Comparison of ENCODE assay signal across 10 cellular contexts in genomic region chr13:44271915-44272341, GRCh38.
DNase-seq lines count a peak whose midpoint lies in the region; ATAC-seq and TF ChIP-seq lines count a peak whose summit lies in the region.
"Had no signal": no experiment of that assay in that cellular context is flagged by ENCODE, and none has a peak within 500 bp of the region (broad histone marks: within the 10 kb centered on the region; RNA-seq: fewer than 3 reads in every experiment).

No MANE protein-coding gene starts in this region.

- H2BK120ac ChIP-seq in IMR-90 (ENCODE audit: low read depth, low read length): peak overlapping the region; percentile 76; the same call in 1 of the 2 replicates

- TF ChIP-seq POLR2A in IMR-90 (IDR thresholded peaks at IDR 0.05; ENCODE audit: low read depth, low read length) (no peak), stomach (IDR thresholded peaks at IDR 0.05) (no peak), GM18505 (IDR thresholded peaks at IDR 0.05; ENCODE audit: borderline replicate concordance, extremely low read depth, insufficient read depth, insufficient read length) (no peak)

- TF ChIP-seq RAD21 in IMR-90 (IDR thresholded peaks at IDR 0.05; ENCODE audit: low read length): no peak

- no peak overlapping the region for H3K9ac ChIP-seq in IMR-90 (ENCODE audit: low read depth, low read length)

- TF ChIP-seq CTCF in IMR-90 (conservative IDR thresholded peaks at IDR 0.05; ENCODE audit: low read depth, low read length) (no peak), stomach (IDR thresholded peaks at IDR 0.05) (no peak)

- H4K5ac ChIP-seq in IMR-90 (ENCODE audit: low read depth, low read length): peak overlapping the region; percentile 34

- H2BK20ac ChIP-seq in IMR-90 (ENCODE audit: low read depth, low read length): peak overlapping the region; percentile 87; the same call in 1 of the 2 replicates

- H3K4me3 ChIP-seq in IMR-90 (ENCODE audit: insufficient read depth, low read depth, low read length) (no peak overlapping the region), stomach (no peak overlapping the region)
- H3K4me3 ChIP-seq: GM23338 had no signal

- peak overlapping the region; percentile 3 for H2BK5ac ChIP-seq in IMR-90 (ENCODE audit: low read depth, low read length, poor library complexity, severe bottlenecking)

- POLR2A ChIA-PET in IMR-90 (lab: Charles Lee; ENCODE audit: unreplicated experiment): interaction anchor here (0.5 kb wide), 1 partner anchor 150 kb away, joined by 4 read pairs; no protein-coding TSS in a partner anchor

- H3K18ac ChIP-seq in IMR-90 (ENCODE audit: low read depth, low read length): peak overlapping the region; percentile 67

- H3K27me3 ChIP-seq in IMR-90 (ENCODE audit: control insufficient read depth, insufficient read depth, low read length) (no peaks in the 10 kb centered on the region), layer of hippocampus (ENCODE audit: control insufficient read depth, insufficient read depth, low read length) (no peaks in the 10 kb centered on the region), stomach (no peaks in the 10 kb centered on the region)

- H3K4me1 ChIP-seq in IMR-90 (ENCODE audit: control insufficient read depth, insufficient read depth, low read length) (peaks cover 34% of the 10 kb centered on the region), stomach (peaks cover 12 to 66% (median 35%) of the 10 kb centered on the region in 4 donors)

- CTCF ChIA-PET in IMR-90 (lab: Yijun Ruan, JAX): no interaction called here

- no peaks in the 10 kb centered on the region for H4K20me1 ChIP-seq in IMR-90 (ENCODE audit: insufficient read depth, low read length)

- WGBS in IMR-90 (ENCODE audit: extremely low coverage in 2 of 2, insufficient read length in 1 of 2), 2 experiments: 80% methylated on average over 1 of the region's 1 CpG; no CpG with 5 or more reads in 1 of the 2 experiments
- WGBS in stomach, 5 donors: 63 to 100% (median 73%) methylated on average over 1 of the region's 1 CpG

- no peak for ATAC-seq in IMR-90 (ENCODE audit: low read depth)
- no peak for ATAC-seq in GM18505 (IDR thresholded peaks at IDR 0.05; ENCODE audit: unreplicated experiment)
- ATAC-seq: GM23338 had no signal

- intact Hi-C loops in IMR-90 (cut with micrococcal nuclease): no loop called here
- intact Hi-C loops in stomach (cut with DNase I; ENCODE audit: low total_unique reads): no loop called here

- no peak overlapping the region for H3K27ac ChIP-seq in IMR-90 (ENCODE audit: insufficient read depth, low read length)
- H3K27ac ChIP-seq in caudate nucleus (ENCODE audit: low read depth, low read length): peak overlapping the region; percentile 80
- H3K27ac ChIP-seq in layer of hippocampus (ENCODE audit: low read depth, low read length): peak overlapping the region; percentile 52
- peak overlapping the region; percentile 19 to 92 (median 85) for H3K27ac ChIP-seq in stomach

- peaks cover 28% of the 10 kb centered on the region for H3K9me1 ChIP-seq in IMR-90 (ENCODE audit: insufficient read depth, low read length)

- H3K36me3 ChIP-seq in IMR-90 (ENCODE audit: control insufficient read depth, insufficient read depth, low read length): no peaks in the 10 kb centered on the region
- H3K36me3 ChIP-seq in stomach: no peaks in the 10 kb centered on the region

- in situ Hi-C loops in IMR-90 (cut with MboI; ENCODE audit: low sequenced_read_pairs): no loop called here

- peak overlapping the region; percentile 12 for H2AFZ ChIP-seq in IMR-90 (replicated peaks; ENCODE audit: low read length, poor library complexity)
- H2AFZ ChIP-seq: GM23338 had no signal

- no peaks in the 10 kb centered on the region for H3K79me1 ChIP-seq in IMR-90 (ENCODE audit: low read depth in 1 of 2, low read length in 2 of 2)

- no peak overlapping the region for H2AK9ac ChIP-seq in IMR-90 (replicated peaks; ENCODE audit: low read depth, low read length, poor library complexity)

- H3K9me3 ChIP-seq in IMR-90 (ENCODE audit: control insufficient read depth, insufficient read depth, low read length) (no peaks in the 10 kb centered on the region), stomach (no peaks in the 10 kb centered on the region)

- DNase-seq in IMR-90: no peak
- DNase-seq in caudate nucleus (lab: John Stamatoyannopoulos, UW): peak in 14 of 61 donors; percentile 13 to 82 (median 24)
- no peak for DNase-seq in stomach
- DNase-seq in AG08395 (ENCODE audit: low spot score): no peak
- DNase-seq in GM03348 (ENCODE audit: low spot score): no peak
- no peak for DNase-seq in HCEC 1CT
- DNase-seq: MM.1S had no signal

- BruUV-seq in IMR-90 (replicated peaks; lab: Mats Ljungman, UMichigan): no TSS peak

- H3K14ac ChIP-seq in IMR-90 (replicated peaks; ENCODE audit: low read depth, low read length): peak overlapping the region; percentile 84

- H2AK5ac ChIP-seq in IMR-90 (ENCODE audit: low read depth, low read length): peak overlapping the region; percentile 90; the same call in 1 of the 2 replicates

- peak overlapping the region in 1 of 2 experiments; percentile 46; a peak in 2 of 4 replicates for H4K8ac ChIP-seq in IMR-90 (ENCODE audit: low read depth in 2 of 2, low read length in 2 of 2)

- H2BK15ac ChIP-seq in IMR-90 (ENCODE audit: low read depth, low read length): peak overlapping the region; percentile 42; the same call in 1 of the 3 replicates

- TF ChIP-seq EP300 in stomach (IDR thresholded peaks at IDR 0.05): no peak

- H3K23ac ChIP-seq in IMR-90 (ENCODE audit: low read depth, low read length): peak overlapping the region; percentile 39; the same call in 1 of the 2 replicates

- H4K91ac ChIP-seq in IMR-90 (ENCODE audit: insufficient read depth, low read depth, low read length): peak overlapping the region; percentile 53

- H3K56ac ChIP-seq in IMR-90 (ENCODE audit: extremely low read depth, insufficient read depth, low read length): no peak overlapping the region

- H3K4me2 ChIP-seq in IMR-90 (ENCODE audit: low read depth, low read length): no peak overlapping the region
- H3K4me2 ChIP-seq: GM23338 had no signal

- dilution Hi-C loops in IMR-90 (cut with HindIII; ENCODE audit: low sequenced_read_pairs, unreplicated experiment): no loop called here

- H3K4ac ChIP-seq in IMR-90 (ENCODE audit: low read depth, low read length): peak overlapping the region; percentile 83

TF ChIP-seq in IMR-90, 13 proteins besides CTCF, POLR2A, EP300 and RAD21:
- TF ChIP-seq RCOR1 (IDR thresholded peaks at IDR 0.05; ENCODE audit: insufficient replicate concordance, low read length) (no peak), MXI1 (IDR thresholded peaks at IDR 0.05; ENCODE audit: borderline replicate concordance, low read depth, low read length) (no peak), CHD1 (IDR thresholded peaks at IDR 0.05; ENCODE audit: low read depth, low read length) (no peak)
